In the genomic region with DNA sequence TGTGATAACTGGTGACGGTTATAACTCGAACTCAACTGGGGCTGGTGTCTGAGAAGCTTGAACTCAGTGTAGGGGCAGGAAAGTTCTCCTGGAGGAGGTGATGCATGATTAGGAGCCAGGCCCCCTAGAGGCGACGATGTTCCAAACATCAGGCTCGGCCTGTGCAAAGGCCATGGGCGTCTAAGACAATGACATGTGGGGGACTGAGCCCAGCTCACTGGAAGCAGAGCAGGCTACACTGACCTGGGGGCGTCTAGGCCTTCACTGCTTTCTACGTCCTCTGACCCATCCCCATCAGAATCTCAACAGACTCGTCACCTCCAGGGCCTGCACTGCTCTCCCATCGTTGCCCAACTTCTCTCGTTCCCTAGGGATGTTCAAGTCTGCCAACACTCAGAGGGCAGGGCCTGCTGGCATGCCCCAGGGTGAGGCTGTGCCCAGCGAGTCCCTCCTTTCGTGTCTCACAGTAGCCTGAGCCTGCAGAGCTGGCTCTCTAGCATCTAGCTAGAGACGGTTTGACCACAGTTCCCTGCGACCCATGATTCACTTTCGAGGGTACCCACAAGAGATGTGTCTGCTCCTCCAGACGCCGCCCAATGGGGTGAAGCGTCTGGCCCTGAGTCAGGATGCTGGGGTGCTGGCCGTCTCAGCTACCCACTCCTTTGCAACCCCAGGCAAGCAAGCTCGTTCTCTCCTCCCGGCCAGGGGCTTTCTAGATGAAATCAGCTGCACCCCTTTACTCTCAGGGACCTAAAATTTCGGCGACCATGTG, we compare ENCODE assay signal across 1 cellular context.
TF ChIP-seq lines count a peak whose summit lies in the region.

No MANE protein-coding gene starts in this region.

TF ChIP-seq in HepG2, 621 proteins besides CTCF, POLR2A, EP300 and RAD21 (continued from another document and continues in another):
- TF ChIP-seq, protein P1, sequence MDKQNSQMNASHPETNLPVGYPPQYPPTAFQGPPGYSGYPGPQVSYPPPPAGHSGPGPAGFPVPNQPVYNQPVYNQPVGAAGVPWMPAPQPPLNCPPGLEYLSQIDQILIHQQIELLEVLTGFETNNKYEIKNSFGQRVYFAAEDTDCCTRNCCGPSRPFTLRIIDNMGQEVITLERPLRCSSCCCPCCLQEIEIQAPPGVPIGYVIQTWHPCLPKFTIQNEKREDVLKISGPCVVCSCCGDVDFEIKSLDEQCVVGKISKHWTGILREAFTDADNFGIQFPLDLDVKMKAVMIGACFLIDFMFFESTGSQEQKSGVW (CRISPR knock-in tag; IDR thresholded peaks at IDR 0.05; ENCODE audit: borderline replicate concordance), result no peak
- TF ChIP-seq, protein P2, sequence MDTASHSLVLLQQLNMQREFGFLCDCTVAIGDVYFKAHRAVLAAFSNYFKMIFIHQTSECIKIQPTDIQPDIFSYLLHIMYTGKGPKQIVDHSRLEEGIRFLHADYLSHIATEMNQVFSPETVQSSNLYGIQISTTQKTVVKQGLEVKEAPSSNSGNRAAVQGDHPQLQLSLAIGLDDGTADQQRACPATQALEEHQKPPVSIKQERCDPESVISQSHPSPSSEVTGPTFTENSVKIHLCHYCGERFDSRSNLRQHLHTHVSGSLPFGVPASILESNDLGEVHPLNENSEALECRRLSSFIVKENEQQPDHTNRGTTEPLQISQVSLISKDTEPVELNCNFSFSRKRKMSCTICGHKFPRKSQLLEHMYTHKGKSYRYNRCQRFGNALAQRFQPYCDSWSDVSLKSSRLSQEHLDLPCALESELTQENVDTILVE (CRISPR knock-in tag; IDR thresholded peaks at IDR 0.05), result no peak
- TF ChIP-seq, protein P3, sequence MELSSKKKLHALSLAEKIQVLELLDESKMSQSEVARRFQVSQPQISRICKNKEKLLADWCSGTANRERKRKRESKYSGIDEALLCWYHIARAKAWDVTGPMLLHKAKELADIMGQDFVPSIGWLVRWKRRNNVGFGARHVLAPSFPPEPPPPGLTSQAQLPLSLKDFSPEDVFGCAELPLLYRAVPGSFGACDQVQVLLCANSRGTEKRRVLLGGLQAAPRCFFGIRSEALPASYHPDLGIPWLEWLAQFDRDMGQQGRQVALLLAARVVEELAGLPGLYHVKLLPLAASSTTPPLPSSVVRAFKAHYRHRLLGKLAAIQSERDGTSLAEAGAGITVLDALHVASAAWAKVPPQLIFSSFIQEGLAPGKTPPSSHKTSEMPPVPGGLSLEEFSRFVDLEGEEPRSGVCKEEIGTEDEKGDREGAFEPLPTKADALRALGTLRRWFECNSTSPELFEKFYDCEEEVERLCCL (CRISPR knock-in tag; IDR thresholded peaks at IDR 0.05; ENCODE audit: borderline replicate concordance), result no peak
- TF ChIP-seq ERF (CRISPR knock-in tag; IDR thresholded peaks at IDR 0.05), result no peak; the same call in 1 of the 2 replicates
- TF ChIP-seq HOXA3 (CRISPR knock-in tag; IDR thresholded peaks at IDR 0.05), result no peak; the same call in 1 of the 2 replicates
- TF ChIP-seq ZNF879 (CRISPR knock-in tag; IDR thresholded peaks at IDR 0.05), result peak; percentile 46; the same call in 1 of the 2 replicates
- no peak for TF ChIP-seq ZNF670 (CRISPR knock-in tag; IDR thresholded peaks at IDR 0.05; ENCODE audit: borderline replicate concordance)
- TF ChIP-seq HES4 (CRISPR knock-in tag; IDR thresholded peaks at IDR 0.05; ENCODE audit: borderline replicate concordance), result peak; percentile 58; the same call in 1 of the 2 replicates
- no peak for TF ChIP-seq ATAD3A (CRISPR knock-in tag; IDR thresholded peaks at IDR 0.05)
- TF ChIP-seq HIVEP1 (CRISPR knock-in tag; IDR thresholded peaks at IDR 0.05), result no peak
- no peak for TF ChIP-seq ASH2L (IDR thresholded peaks at IDR 0.05; ENCODE audit: insufficient read length, low read depth, low read length)
- TF ChIP-seq, protein P4, sequence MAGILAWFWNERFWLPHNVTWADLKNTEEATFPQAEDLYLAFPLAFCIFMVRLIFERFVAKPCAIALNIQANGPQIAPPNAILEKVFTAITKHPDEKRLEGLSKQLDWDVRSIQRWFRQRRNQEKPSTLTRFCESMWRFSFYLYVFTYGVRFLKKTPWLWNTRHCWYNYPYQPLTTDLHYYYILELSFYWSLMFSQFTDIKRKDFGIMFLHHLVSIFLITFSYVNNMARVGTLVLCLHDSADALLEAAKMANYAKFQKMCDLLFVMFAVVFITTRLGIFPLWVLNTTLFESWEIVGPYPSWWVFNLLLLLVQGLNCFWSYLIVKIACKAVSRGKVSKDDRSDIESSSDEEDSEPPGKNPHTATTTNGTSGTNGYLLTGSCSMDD (CRISPR knock-in tag; IDR thresholded peaks at IDR 0.05), result no peak
- TF ChIP-seq ZNF761 (CRISPR knock-in tag; conservative IDR thresholded peaks at IDR 0.05), result no peak
- no peak for TF ChIP-seq MTF1 (CRISPR knock-in tag; IDR thresholded peaks at IDR 0.05)
- TF ChIP-seq ZNF251 (CRISPR knock-in tag; IDR thresholded peaks at IDR 0.05), result no peak
- TF ChIP-seq, protein P5, sequence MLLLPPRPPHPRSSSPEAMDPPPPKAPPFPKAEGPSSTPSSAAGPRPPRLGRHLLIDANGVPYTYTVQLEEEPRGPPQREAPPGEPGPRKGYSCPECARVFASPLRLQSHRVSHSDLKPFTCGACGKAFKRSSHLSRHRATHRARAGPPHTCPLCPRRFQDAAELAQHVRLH (CRISPR knock-in tag; IDR thresholded peaks at IDR 0.05; ENCODE audit: borderline replicate concordance, low read depth), result peak; percentile 77; the same call in 1 of the 2 replicates
- no peak for TF ChIP-seq JARID2 (CRISPR knock-in tag; IDR thresholded peaks at IDR 0.05; ENCODE audit: insufficient replicate concordance)
- TF ChIP-seq ZNF672 (CRISPR knock-in tag; IDR thresholded peaks at IDR 0.05), result no peak
- TF ChIP-seq ZNF282 (IDR thresholded peaks at IDR 0.05; ENCODE audit: partially characterized antibody), result no peak
- TF ChIP-seq TP53 (CRISPR knock-in tag; conservative IDR thresholded peaks at IDR 0.05), result no peak
- TF ChIP-seq, protein P6, sequence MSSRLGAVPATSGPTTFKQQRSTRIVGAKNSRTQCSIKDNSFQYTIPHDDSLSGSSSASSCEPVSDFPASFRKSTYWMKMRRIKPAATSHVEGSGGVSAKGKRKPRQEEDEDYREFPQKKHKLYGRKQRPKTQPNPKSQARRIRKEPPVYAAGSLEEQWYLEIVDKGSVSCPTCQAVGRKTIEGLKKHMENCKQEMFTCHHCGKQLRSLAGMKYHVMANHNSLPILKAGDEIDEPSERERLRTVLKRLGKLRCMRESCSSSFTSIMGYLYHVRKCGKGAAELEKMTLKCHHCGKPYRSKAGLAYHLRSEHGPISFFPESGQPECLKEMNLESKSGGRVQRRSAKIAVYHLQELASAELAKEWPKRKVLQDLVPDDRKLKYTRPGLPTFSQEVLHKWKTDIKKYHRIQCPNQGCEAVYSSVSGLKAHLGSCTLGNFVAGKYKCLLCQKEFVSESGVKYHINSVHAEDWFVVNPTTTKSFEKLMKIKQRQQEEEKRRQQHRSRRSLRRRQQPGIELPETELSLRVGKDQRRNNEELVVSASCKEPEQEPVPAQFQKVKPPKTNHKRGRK (CRISPR knock-in tag; IDR thresholded peaks at IDR 0.05), result no peak
- TF ChIP-seq ZNF350 (CRISPR knock-in tag; IDR thresholded peaks at IDR 0.05; ENCODE audit: borderline replicate concordance, low read depth), result no peak
- TF ChIP-seq, protein P7, sequence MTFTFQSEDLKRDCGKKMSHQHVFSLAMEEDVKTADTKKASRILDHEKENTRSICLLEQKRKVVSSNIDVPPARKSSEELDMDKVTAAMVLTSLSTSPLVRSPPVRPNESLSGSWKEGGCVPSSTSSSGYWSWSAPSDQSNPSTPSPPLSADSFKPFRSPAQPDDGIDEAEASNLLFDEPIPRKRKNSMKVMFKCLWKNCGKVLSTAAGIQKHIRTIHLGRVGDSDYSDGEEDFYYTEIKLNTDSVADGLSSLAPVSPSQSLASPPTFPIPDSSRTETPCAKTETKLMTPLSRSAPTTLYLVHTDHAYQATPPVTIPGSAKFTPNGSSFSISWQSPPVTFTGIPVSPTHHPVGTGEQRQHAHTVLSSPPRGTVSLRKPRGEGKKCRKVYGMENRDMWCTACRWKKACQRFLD (CRISPR knock-in tag; IDR thresholded peaks at IDR 0.05; ENCODE audit: borderline replicate concordance), result no peak
- TF ChIP-seq, protein P8, sequence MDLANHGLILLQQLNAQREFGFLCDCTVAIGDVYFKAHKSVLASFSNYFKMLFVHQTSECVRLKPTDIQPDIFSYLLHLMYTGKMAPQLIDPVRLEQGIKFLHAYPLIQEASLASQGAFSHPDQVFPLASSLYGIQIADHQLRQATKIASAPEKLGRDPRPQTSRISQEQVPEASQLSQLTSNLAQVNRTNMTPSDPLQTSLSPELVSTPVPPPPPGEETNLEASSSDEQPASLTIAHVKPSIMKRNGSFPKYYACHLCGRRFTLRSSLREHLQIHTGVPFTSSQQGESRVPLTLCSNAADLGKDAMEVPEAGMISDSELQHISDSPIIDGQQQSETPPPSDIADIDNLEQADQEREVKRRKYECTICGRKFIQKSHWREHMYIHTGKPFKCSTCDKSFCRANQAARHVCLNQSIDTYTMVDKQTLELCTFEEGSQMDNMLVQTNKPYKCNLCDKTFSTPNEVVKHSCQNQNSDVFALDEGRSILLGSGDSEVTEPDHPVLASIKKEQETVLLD (CRISPR knock-in tag; IDR thresholded peaks at IDR 0.05; ENCODE audit: low read depth), result no peak
- no peak for TF ChIP-seq KLF9 (CRISPR knock-in tag; IDR thresholded peaks at IDR 0.05; ENCODE audit: low read depth)
- TF ChIP-seq, protein P9, sequence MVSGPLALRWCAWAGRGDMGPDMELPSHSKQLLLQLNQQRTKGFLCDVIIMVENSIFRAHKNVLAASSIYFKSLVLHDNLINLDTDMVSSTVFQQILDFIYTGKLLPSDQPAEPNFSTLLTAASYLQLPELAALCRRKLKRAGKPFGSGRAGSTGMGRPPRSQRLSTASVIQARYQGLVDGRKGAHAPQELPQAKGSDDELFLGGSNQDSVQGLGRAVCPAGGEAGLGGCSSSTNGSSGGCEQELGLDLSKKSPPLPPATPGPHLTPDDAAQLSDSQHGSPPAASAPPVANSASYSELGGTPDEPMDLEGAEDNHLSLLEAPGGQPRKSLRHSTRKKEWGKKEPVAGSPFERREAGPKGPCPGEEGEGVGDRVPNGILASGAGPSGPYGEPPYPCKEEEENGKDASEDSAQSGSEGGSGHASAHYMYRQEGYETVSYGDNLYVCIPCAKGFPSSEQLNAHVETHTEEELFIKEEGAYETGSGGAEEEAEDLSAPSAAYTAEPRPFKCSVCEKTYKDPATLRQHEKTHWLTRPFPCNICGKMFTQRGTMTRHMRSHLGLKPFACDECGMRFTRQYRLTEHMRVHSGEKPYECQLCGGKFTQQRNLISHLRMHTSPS (CRISPR knock-in tag; IDR thresholded peaks at IDR 0.05; ENCODE audit: low read depth), result peak; percentile 38
- peak; percentile 64; the same call in 1 of the 2 replicates for TF ChIP-seq TGIF2 (CRISPR knock-in tag; IDR thresholded peaks at IDR 0.05)
- TF ChIP-seq, protein P10, sequence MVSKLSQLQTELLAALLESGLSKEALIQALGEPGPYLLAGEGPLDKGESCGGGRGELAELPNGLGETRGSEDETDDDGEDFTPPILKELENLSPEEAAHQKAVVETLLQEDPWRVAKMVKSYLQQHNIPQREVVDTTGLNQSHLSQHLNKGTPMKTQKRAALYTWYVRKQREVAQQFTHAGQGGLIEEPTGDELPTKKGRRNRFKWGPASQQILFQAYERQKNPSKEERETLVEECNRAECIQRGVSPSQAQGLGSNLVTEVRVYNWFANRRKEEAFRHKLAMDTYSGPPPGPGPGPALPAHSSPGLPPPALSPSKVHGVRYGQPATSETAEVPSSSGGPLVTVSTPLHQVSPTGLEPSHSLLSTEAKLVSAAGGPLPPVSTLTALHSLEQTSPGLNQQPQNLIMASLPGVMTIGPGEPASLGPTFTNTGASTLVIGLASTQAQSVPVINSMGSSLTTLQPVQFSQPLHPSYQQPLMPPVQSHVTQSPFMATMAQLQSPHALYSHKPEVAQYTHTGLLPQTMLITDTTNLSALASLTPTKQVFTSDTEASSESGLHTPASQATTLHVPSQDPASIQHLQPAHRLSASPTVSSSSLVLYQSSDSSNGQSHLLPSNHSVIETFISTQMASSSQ (IDR thresholded peaks at IDR 0.05; ENCODE audit: low read depth), result no peak
- TF ChIP-seq, protein P10 (CRISPR knock-in tag; IDR thresholded peaks at IDR 0.05; ENCODE audit: borderline replicate concordance), result no peak
- TF ChIP-seq, protein P11, sequence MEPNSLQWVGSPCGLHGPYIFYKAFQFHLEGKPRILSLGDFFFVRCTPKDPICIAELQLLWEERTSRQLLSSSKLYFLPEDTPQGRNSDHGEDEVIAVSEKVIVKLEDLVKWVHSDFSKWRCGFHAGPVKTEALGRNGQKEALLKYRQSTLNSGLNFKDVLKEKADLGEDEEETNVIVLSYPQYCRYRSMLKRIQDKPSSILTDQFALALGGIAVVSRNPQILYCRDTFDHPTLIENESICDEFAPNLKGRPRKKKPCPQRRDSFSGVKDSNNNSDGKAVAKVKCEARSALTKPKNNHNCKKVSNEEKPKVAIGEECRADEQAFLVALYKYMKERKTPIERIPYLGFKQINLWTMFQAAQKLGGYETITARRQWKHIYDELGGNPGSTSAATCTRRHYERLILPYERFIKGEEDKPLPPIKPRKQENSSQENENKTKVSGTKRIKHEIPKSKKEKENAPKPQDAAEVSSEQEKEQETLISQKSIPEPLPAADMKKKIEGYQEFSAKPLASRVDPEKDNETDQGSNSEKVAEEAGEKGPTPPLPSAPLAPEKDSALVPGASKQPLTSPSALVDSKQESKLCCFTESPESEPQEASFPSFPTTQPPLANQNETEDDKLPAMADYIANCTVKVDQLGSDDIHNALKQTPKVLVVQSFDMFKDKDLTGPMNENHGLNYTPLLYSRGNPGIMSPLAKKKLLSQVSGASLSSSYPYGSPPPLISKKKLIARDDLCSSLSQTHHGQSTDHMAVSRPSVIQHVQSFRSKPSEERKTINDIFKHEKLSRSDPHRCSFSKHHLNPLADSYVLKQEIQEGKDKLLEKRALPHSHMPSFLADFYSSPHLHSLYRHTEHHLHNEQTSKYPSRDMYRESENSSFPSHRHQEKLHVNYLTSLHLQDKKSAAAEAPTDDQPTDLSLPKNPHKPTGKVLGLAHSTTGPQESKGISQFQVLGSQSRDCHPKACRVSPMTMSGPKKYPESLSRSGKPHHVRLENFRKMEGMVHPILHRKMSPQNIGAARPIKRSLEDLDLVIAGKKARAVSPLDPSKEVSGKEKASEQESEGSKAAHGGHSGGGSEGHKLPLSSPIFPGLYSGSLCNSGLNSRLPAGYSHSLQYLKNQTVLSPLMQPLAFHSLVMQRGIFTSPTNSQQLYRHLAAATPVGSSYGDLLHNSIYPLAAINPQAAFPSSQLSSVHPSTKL (CRISPR knock-in tag; IDR thresholded peaks at IDR 0.05), result no peak
- no peak for TF ChIP-seq SP4 (CRISPR knock-in tag; IDR thresholded peaks at IDR 0.05)
- no peak for TF ChIP-seq GPN1 (CRISPR knock-in tag; IDR thresholded peaks at IDR 0.05; ENCODE audit: borderline replicate concordance)
- TF ChIP-seq ELF4 (CRISPR knock-in tag; IDR thresholded peaks at IDR 0.05; ENCODE audit: borderline replicate concordance), result no peak
- no peak for TF ChIP-seq BCL6 (CRISPR knock-in tag; IDR thresholded peaks at IDR 0.05)
- TF ChIP-seq FOXJ3 (CRISPR knock-in tag; IDR thresholded peaks at IDR 0.05; ENCODE audit: borderline replicate concordance), result no peak
- TF ChIP-seq CENPT (CRISPR knock-in tag; IDR thresholded peaks at IDR 0.05; ENCODE audit: low read depth), result no peak
